ENCODE assay signal across 14 cellular contexts in the genomic region with DNA sequence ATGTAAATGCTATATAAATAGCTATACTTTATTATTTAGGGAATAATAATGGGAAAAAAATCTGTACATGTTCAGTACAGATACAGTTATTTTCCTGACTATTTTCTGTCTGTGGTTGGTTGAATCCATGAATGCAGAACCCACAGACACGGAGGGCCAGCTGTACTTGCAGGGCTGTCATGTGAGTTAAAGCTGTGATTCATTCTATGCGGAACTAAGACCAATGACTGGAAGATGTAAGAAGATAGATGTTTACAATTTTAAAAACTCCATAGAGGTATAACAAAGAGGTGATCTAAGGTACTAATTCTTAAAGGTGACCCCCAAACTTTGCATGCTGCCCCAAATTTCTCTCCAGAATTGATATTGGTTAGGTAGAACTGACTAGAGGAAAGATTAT. TPM values are rescaled to one million over a fixed set of nuclear protein-coding genes. Genes with fewer than 3 reads are reported as not detected.
DNase-seq lines count a peak whose midpoint lies in the region; ATAC-seq, FAIRE-seq and TF ChIP-seq lines count a peak whose summit lies in the region.
"Had no signal": no experiment of that assay in that cellular context is flagged by ENCODE, and none has a peak within 500 bp of the region (broad histone marks: within the 10 kb centered on the region; RNA-seq: fewer than 3 reads in every experiment).

No MANE protein-coding gene starts in this region.

- H3K4me1 ChIP-seq in adrenal gland (replicated peaks in 1 of 2) (peaks cover 17 to 40% of the 10 kb centered on the region in 2 donors), foreskin keratinocyte (peaks cover 9% of the 10 kb centered on the region), esophagus squamous epithelium (peaks cover 0 to 21% (median 3%) of the 10 kb centered on the region in 3 donors)

- TF ChIP-seq CTCF in adrenal gland (IDR thresholded peaks at IDR 0.05) (no peak), foreskin keratinocyte (conservative IDR thresholded peaks at IDR 0.05) (no peak), esophagus squamous epithelium (IDR thresholded peaks at IDR 0.05) (no peak)

- intact Hi-C loops in adrenal gland (cut with DNase I), result no loop called here
- intact Hi-C loops in esophagus squamous epithelium (cut with DNase I), result no loop called here

- H3K27ac ChIP-seq in adrenal gland (peak overlapping the region in 1 of 5 donors; percentile 35), foreskin keratinocyte (no peak overlapping the region), esophagus squamous epithelium (no peak overlapping the region)

- no peak overlapping the region for H3K4me3 ChIP-seq in adrenal gland
- H3K4me3 ChIP-seq in esophagus squamous epithelium, result no peak overlapping the region
- H3K4me3 ChIP-seq: sigmoid colon had no signal

- DNase-seq in G401 (ENCODE audit: low spot score), result peak; percentile 22
- DNase-seq in adrenal gland, result peak in 6 of 7 donors; percentile 32 to 60 (median 44)
- no peak for DNase-seq in foreskin keratinocyte
- peak; percentile 84 for DNase-seq in pons (ENCODE audit: low spot score)
- no peak for DNase-seq in urothelium cell line (ENCODE audit: low spot score)
- no peak for DNase-seq in NCI-H526 treated with DMSO at 0.1 percent for 48 hours (lab: John Stamatoyannopoulos, UW)
- no peak for DNase-seq in esophagus squamous epithelium (lab: John Stamatoyannopoulos, UW)
- DNase-seq: CD4-positive, CD25-positive, alpha-beta regulatory T cell; Kasumi-1; NCI-H2227 treated with DMSO at 0.1 percent for 48 hours; SHP77 treated with DMSO at 0.1 percent for 48 hours; sigmoid colon had no signal

- in situ Hi-C loops in G401 (cut with HindIII; ENCODE audit: low sequenced_read_pairs), result no loop called here

- TF ChIP-seq POLR2A in adrenal gland (IDR thresholded peaks at IDR 0.05), result no peak
- TF ChIP-seq POLR2A in esophagus squamous epithelium (IDR thresholded peaks at IDR 0.05), result no peak

- 20 to 32% (median 24%) methylated on average over 2 of the region's 2 CpGs for WGBS in adrenal gland, 4 donors
- 54 to 60% methylated on average over 2 of the region's 2 CpGs for WGBS in esophagus squamous epithelium, 2 donors

- H3K9me3 ChIP-seq in adrenal gland (replicated peaks in 1 of 3), result no peaks in the 10 kb centered on the region
- no peaks in the 10 kb centered on the region for H3K9me3 ChIP-seq in esophagus squamous epithelium
- H3K9me3 ChIP-seq: sigmoid colon had no signal

- ATAC-seq in foreskin keratinocyte, result peak; percentile 51
- ATAC-seq in GM19023 (IDR thresholded peaks at IDR 0.05; ENCODE audit: unreplicated experiment), result no peak

- H3K27me3 ChIP-seq in adrenal gland, result no peaks in the 10 kb centered on the region
- no peaks in the 10 kb centered on the region for H3K27me3 ChIP-seq in foreskin keratinocyte
- H3K27me3 ChIP-seq in esophagus squamous epithelium, result no peaks in the 10 kb centered on the region
- H3K27me3 ChIP-seq: sigmoid colon had no signal

- H3K36me3 ChIP-seq in adrenal gland (replicated peaks in 1 of 2), result peaks cover 0 to 7% of the 10 kb centered on the region in 2 donors
- peaks cover 0 to 16% (median 0%) of the 10 kb centered on the region in 3 donors for H3K36me3 ChIP-seq in esophagus squamous epithelium
- H3K36me3 ChIP-seq: sigmoid colon had no signal

- FAIRE-seq in urothelium cell line (lab: Jason Lieb, UNC), result no peak
- FAIRE-seq: H54 had no signal

RNA-seq across cellular contexts. Expression of gene PCNX4, which starts 14.6 kb away (rescaled TPM):
- total RNA-seq in G401 (2014; rRNA removed; shearing (Covaris generic)), result 63.6 and 129 TPM in 2 replicates
- 100 to 1,000 TPM in 1 of 8 donors, 10 to 100 TPM in 7; 31.1 to 204 (median 58.1) TPM for total RNA-seq in adrenal gland
- 10 to 100 TPM; 24.9 to 60.0 (median 37.0) TPM for polyA plus RNA-seq in adrenal gland
- total RNA-seq in foreskin keratinocyte, result 43.3 and 43.9 TPM in 2 replicates
- 20.5 and 23.1 TPM in 2 replicates for polyA plus RNA-seq in foreskin keratinocyte
- total RNA-seq in esophagus squamous epithelium, result 10 to 100 TPM in 3 of 4 donors, 1 to 10 TPM in 1; 9.4 to 31.1 (median 18.7) TPM

RNA-seq across cellular contexts. Expression of gene DHRS7, which starts 58.9 kb away (rescaled TPM):
- total RNA-seq in G401 (2014; rRNA removed; shearing (Covaris generic)), result 39.7 and 59.3 TPM in 2 replicates
- total RNA-seq in adrenal gland (100 to 1,000 TPM in 7 of 8 donors, 10 to 100 TPM in 1; 97.5 to 248 (median 168) TPM), foreskin keratinocyte (69.9 and 79.5 TPM in 2 replicates), esophagus squamous epithelium (10 to 100 TPM; 43.1 to 82.0 (median 60.1) TPM)
- polyA plus RNA-seq in adrenal gland (100 to 1,000 TPM in 1 of 3 donors, 10 to 100 TPM in 2; 41.3 to 134 (median 80.5) TPM), foreskin keratinocyte (78.1 and 85.9 TPM in 2 replicates)

Comparison
In these comparisons a context has a peak if more than half of its experiments do, and no peak if none do; other contexts are left out.
1. DNase-seq: peak in G401 (single experiment), adrenal gland (6 of 7) and pons (single experiment); none in foreskin keratinocyte (0 of 2), urothelium cell line (single experiment), NCI-H526 treated with DMSO at 0.1 percent for 48 hours (single experiment) and esophagus squamous epithelium (single experiment).